ENCODE assay signal across 6 cellular contexts in genomic region chr1:192683081-192683480, GRCh38. TPM values are rescaled to one million over a fixed set of nuclear protein-coding genes. Genes with fewer than 3 reads are reported as not detected.
"Had no signal": no experiment of that assay in that cellular context is flagged by ENCODE, and none has a peak within 500 bp of the region (broad histone marks: within the 10 kb centered on the region; RNA-seq: fewer than 3 reads in every experiment).

No MANE protein-coding gene starts in this region.

RNA-seq across cellular contexts. Expression of gene RGS13, which starts 47.1 kb away (rescaled TPM):
- total RNA-seq: PC-9, Right ventricle myocardium inferior, SJCRH30, SJSA1, SK-MEL-5 had no signal
- polyA plus RNA-seq: SK-N-SH had no signal
